In the genomic region with DNA sequence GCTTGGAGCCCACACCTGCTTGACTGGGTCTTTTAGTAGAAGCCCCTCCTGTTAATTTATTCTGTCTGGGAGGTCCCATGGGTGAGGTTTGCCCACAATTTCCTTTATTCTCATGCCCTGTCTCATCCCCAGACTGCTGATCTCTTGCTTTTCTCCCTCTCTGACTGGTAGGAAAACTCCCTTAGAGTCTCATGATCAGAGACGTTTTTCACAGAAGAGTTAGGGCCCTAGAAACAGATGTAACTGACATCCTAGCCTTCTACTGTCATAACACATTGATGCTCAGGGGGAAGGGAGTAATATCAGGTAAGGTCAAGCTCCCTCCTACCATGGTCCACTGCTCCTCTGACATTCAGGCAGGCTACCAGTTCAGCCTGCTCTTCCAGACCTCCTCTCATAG, we compare ENCODE assay signal across 1 cellular context.
TF ChIP-seq lines count a peak whose summit lies in the region.

No MANE protein-coding gene starts in this region.

TF ChIP-seq in IMR-90, 13 proteins besides CTCF, POLR2A, EP300 and RAD21 (continued from another document):
- TF ChIP-seq, protein P1, sequence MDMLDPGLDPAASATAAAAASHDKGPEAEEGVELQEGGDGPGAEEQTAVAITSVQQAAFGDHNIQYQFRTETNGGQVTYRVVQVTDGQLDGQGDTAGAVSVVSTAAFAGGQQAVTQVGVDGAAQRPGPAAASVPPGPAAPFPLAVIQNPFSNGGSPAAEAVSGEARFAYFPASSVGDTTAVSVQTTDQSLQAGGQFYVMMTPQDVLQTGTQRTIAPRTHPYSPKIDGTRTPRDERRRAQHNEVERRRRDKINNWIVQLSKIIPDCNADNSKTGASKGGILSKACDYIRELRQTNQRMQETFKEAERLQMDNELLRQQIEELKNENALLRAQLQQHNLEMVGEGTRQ (IDR thresholded peaks at IDR 0.05; ENCODE audit: low read depth, low read length): no peak
- TF ChIP-seq RCOR1 (IDR thresholded peaks at IDR 0.05; ENCODE audit: insufficient replicate concordance, low read length) (no peak), RFX5 (IDR thresholded peaks at IDR 0.05; ENCODE audit: low read depth, low read length) (no peak), MXI1 (IDR thresholded peaks at IDR 0.05; ENCODE audit: borderline replicate concordance, low read depth, low read length) (no peak), MAZ (IDR thresholded peaks at IDR 0.05; ENCODE audit: borderline replicate concordance, low read depth, low read length) (no peak), CHD1 (IDR thresholded peaks at IDR 0.05; ENCODE audit: low read depth, low read length) (no peak), BHLHE40 (IDR thresholded peaks at IDR 0.05; ENCODE audit: low read depth, low read length) (no peak)
- TF ChIP-seq, protein P2, sequence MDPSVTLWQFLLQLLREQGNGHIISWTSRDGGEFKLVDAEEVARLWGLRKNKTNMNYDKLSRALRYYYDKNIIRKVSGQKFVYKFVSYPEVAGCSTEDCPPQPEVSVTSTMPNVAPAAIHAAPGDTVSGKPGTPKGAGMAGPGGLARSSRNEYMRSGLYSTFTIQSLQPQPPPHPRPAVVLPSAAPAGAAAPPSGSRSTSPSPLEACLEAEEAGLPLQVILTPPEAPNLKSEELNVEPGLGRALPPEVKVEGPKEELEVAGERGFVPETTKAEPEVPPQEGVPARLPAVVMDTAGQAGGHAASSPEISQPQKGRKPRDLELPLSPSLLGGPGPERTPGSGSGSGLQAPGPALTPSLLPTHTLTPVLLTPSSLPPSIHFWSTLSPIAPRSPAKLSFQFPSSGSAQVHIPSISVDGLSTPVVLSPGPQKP (IDR thresholded peaks at IDR 0.05; ENCODE audit: borderline replicate concordance, low read depth, low read length): no peak
